ENCODE assay signal across 9 cellular contexts in the genomic region with DNA sequence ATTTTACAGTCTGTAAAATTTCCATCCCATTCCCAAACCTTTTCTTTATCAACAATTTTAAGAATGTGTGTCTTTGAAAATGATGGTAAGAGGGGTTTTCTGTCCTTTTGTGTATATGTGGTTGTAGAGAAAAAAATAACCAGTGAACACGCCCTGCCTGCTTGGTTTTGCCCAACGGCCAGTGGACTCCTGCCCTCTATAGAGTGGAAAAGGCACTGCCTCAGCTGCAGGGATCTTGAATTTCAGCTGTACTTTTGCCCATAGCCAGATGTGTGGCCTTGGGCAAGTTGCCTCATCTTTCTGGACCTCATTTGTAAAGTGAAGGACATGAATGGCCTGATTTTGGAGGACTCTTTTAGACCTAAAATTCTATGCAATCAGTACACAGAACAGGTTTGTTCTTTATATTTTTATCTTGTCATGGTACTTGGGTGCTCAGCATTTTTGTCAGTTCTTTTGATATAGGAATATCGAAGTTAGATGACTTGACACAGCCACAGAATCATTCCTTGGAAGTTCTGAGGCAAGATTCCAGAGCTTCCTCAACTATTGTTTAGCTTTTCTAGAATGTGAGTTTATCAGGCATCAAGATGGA.
DNase-seq lines count a peak whose midpoint lies in the region; ATAC-seq and TF ChIP-seq lines count a peak whose summit lies in the region.
"Had no signal": no experiment of that assay in that cellular context is flagged by ENCODE, and none has a peak within 500 bp of the region (broad histone marks: within the 10 kb centered on the region; RNA-seq: fewer than 3 reads in every experiment).

No MANE protein-coding gene starts in this region.

- 37 to 49% (median 40%) methylated on average over 3 of the region's 3 CpGs for WGBS in adrenal gland, 4 donors

- H3K36me3 Mint-ChIP-seq in activated T-cell treated with anti-CD3 and anti-CD28 coated beads, Interleukin-2, amount 50 U/mL, for 72 hours (ENCODE audit: insufficient read depth in 2 of 2) = no peaks in the 10 kb centered on the region
- no peaks in the 10 kb centered on the region for H3K36me3 Mint-ChIP-seq in activated T-cell treated with anti-CD3 and anti-CD28 coated beads, Interleukin-2, amount 50 U/mL, for 24 hours (ENCODE audit: low read depth)
- H3K36me3 Mint-ChIP-seq: activated naive CD8-positive, alpha-beta T cell had no signal

- H3K27ac Mint-ChIP-seq in activated T-cell treated with anti-CD3 and anti-CD28 coated beads, Interleukin-2, amount 50 U/mL, for 72 hours = no peak overlapping the region
- H3K27ac Mint-ChIP-seq in activated T-cell treated with anti-CD3 and anti-CD28 coated beads, Interleukin-2, amount 50 U/mL, for 24 hours = no peak overlapping the region
- H3K27ac Mint-ChIP-seq: activated naive CD8-positive, alpha-beta T cell had no signal

- intact Hi-C loops in adrenal gland (cut with DNase I) = no loop called here

- no peak overlapping the region for H3K27ac ChIP-seq in adrenal gland

- no peaks in the 10 kb centered on the region for H3K9me3 Mint-ChIP-seq in activated T-cell treated with anti-CD3 and anti-CD28 coated beads, Interleukin-2, amount 50 U/mL, for 72 hours
- H3K9me3 Mint-ChIP-seq in activated T-cell treated with anti-CD3 and anti-CD28 coated beads, Interleukin-2, amount 50 U/mL, for 24 hours = no peaks in the 10 kb centered on the region

- no peaks in the 10 kb centered on the region for H3K4me1 ChIP-seq in adrenal gland (replicated peaks in 1 of 2)

- TF ChIP-seq POLR2A in adrenal gland (IDR thresholded peaks at IDR 0.05) = no peak

- H3K4me1 Mint-ChIP-seq in activated T-cell treated with anti-CD3 and anti-CD28 coated beads, Interleukin-2, amount 50 U/mL, for 72 hours (ENCODE audit: low read depth) = no peaks in the 10 kb centered on the region
- no peaks in the 10 kb centered on the region for H3K4me1 Mint-ChIP-seq in activated T-cell treated with anti-CD3 and anti-CD28 coated beads, Interleukin-2, amount 50 U/mL, for 24 hours (ENCODE audit: low read depth)

- no peaks in the 10 kb centered on the region for H3K9me3 ChIP-seq in adrenal gland (replicated peaks in 1 of 3)

- no peak for ATAC-seq in activated T-cell treated with anti-CD3 and anti-CD28 coated beads, Interleukin-2, amount 50 U/mL, for 72 hours (replicated peaks in 1 of 2)
- ATAC-seq in HG03354 (IDR thresholded peaks at IDR 0.05; ENCODE audit: poor library complexity, severe bottlenecking, unreplicated experiment) = no peak
- no peak for ATAC-seq in HG03469 (IDR thresholded peaks at IDR 0.05; ENCODE audit: unreplicated experiment)
- ATAC-seq in GM19467 (IDR thresholded peaks at IDR 0.05; ENCODE audit: unreplicated experiment) = no peak

- H3K27me3 Mint-ChIP-seq in activated T-cell treated with anti-CD3 and anti-CD28 coated beads, Interleukin-2, amount 50 U/mL, for 72 hours (ENCODE audit: low read depth) = peaks cover 10% of the 10 kb centered on the region
- H3K27me3 Mint-ChIP-seq in activated T-cell treated with anti-CD3 and anti-CD28 coated beads, Interleukin-2, amount 50 U/mL, for 24 hours = peaks cover 5% of the 10 kb centered on the region

- H3K27me3 ChIP-seq in adrenal gland (peaks cover 9% of the 10 kb centered on the region), kidney epithelial cell (ENCODE audit: control insufficient read depth, insufficient read depth, low read length) (no peaks in the 10 kb centered on the region)

- H3K36me3 ChIP-seq in adrenal gland (replicated peaks in 1 of 2) = no peaks in the 10 kb centered on the region
- no peaks in the 10 kb centered on the region for H3K36me3 ChIP-seq in kidney epithelial cell (ENCODE audit: control insufficient read depth, insufficient read depth, low read length)

- DNase-seq in activated T-cell treated with anti-CD3 and anti-CD28 coated beads, Interleukin-2, amount 50 U/mL, for 72 hours = peak; percentile 2 to 4
- DNase-seq in activated T-cell treated with anti-CD3 and anti-CD28 coated beads, Interleukin-2, amount 50 U/mL, for 24 hours = no peak
- DNase-seq in HT1080 (ENCODE audit: low read depth) = peak; percentile 54
- DNase-seq in adrenal gland = peak; percentile 47 to 85 (median 74)
- DNase-seq in kidney epithelial cell (ENCODE audit: low read depth) = no peak

- H3K4me3 ChIP-seq in adrenal gland (no peak overlapping the region), kidney epithelial cell (ENCODE audit: low read depth, low read length) (no peak overlapping the region)

- H3K4me3 Mint-ChIP-seq in activated T-cell treated with anti-CD3 and anti-CD28 coated beads, Interleukin-2, amount 50 U/mL, for 72 hours = no peak overlapping the region
- H3K4me3 Mint-ChIP-seq in activated T-cell treated with anti-CD3 and anti-CD28 coated beads, Interleukin-2, amount 50 U/mL, for 24 hours = no peak overlapping the region
- H3K4me3 Mint-ChIP-seq: activated naive CD8-positive, alpha-beta T cell had no signal

- TF ChIP-seq CTCF in adrenal gland (IDR thresholded peaks at IDR 0.05) = peak; percentile 42 to 64 (median 54)
- TF ChIP-seq CTCF in kidney epithelial cell (IDR thresholded peaks at IDR 0.05; ENCODE audit: insufficient read depth, low read length, poor library complexity, severe bottlenecking) = peak; percentile 67

Comparison
In these comparisons a context has a peak if more than half of its experiments do, and no peak if none do; other contexts are left out.
1. DNase-seq: peak in activated T-cell treated with anti-CD3 and anti-CD28 coated beads, Interleukin-2, amount 50 U/mL, for 72 hours (2 of 2), HT1080 (single experiment) and adrenal gland (7 of 7); none in activated T-cell treated with anti-CD3 and anti-CD28 coated beads, Interleukin-2, amount 50 U/mL, for 24 hours (single experiment) and kidney epithelial cell (single experiment).